1 cellular context compared by ENCODE assay signal in genomic region chr9:131676431-131676972, GRCh38.
TF ChIP-seq lines count a peak whose summit lies in the region.

No MANE protein-coding gene starts in this region.

TF ChIP-seq in H1, 55 proteins besides CTCF, POLR2A, EP300 and RAD21:
- no peak for TF ChIP-seq EGR1 (IDR thresholded peaks at IDR 0.05; ENCODE audit: borderline replicate concordance, low read depth, low read length)
- TF ChIP-seq MAFK (IDR thresholded peaks at IDR 0.05; ENCODE audit: low read depth, low read length), result peak; percentile 20; the same call in 1 of the 2 replicates
